11 cellular contexts compared by ENCODE assay signal in genomic region chr15:25783134-25783533, GRCh38.
"Had no signal": no experiment of that assay in that cellular context is flagged by ENCODE, and none has a peak within 500 bp of the region (broad histone marks: within the 10 kb centered on the region; RNA-seq: fewer than 3 reads in every experiment).

No MANE protein-coding gene starts in this region.

- DNase-seq: activated CD4-positive, alpha-beta T cell treated with anti-CD3 and anti-CD28 coated beads for 1 hour; brain microvascular endothelial cell; cerebellar nuclear complex; left lung; T1000 had no signal

- H3K36me3 Mint-ChIP-seq: memory B cell had no signal

- H3K9me3 ChIP-seq: left lung, pancreas, testis had no signal

- H3K27ac ChIP-seq: brain microvascular endothelial cell, left lung, pancreas, testis had no signal

- H3K27ac Mint-ChIP-seq: activated CD4-positive, alpha-beta memory T cell treated with anti-CD3 and anti-CD28 coated beads, Interleukin-2, amount 10 ng/mL, durations not matched to agents 7 days and 5 days; activated naive CD4-positive, alpha-beta T cell treated with anti-CD3 and anti-CD28 coated beads for 36 hours; memory B cell; nephron progenitor cell had no signal

- H3K27me3 Mint-ChIP-seq: activated CD4-positive, alpha-beta memory T cell treated with anti-CD3 and anti-CD28 coated beads, Interleukin-2, amount 10 ng/mL, durations not matched to agents 7 days and 5 days had no signal

- H3K36me3 ChIP-seq: brain microvascular endothelial cell, pancreas had no signal

- H3K9me3 Mint-ChIP-seq: activated CD4-positive, alpha-beta memory T cell treated with anti-CD3 and anti-CD28 coated beads, Interleukin-2, amount 10 ng/mL, durations not matched to agents 7 days and 5 days; activated naive CD4-positive, alpha-beta T cell treated with anti-CD3 and anti-CD28 coated beads for 36 hours; memory B cell; nephron progenitor cell had no signal

- H3K4me3 Mint-ChIP-seq: activated CD4-positive, alpha-beta memory T cell treated with anti-CD3 and anti-CD28 coated beads, Interleukin-2, amount 10 ng/mL, durations not matched to agents 7 days and 5 days; activated naive CD4-positive, alpha-beta T cell treated with anti-CD3 and anti-CD28 coated beads for 36 hours; memory B cell; nephron progenitor cell had no signal

- ATAC-seq: left lung had no signal

- H3K4me1 ChIP-seq: pancreas had no signal

- H3K27me3 ChIP-seq: brain microvascular endothelial cell, left lung, pancreas, testis had no signal

- H3K4me3 ChIP-seq: left lung, pancreas, testis had no signal
